8 cellular contexts compared by ENCODE assay signal in the genomic region with DNA sequence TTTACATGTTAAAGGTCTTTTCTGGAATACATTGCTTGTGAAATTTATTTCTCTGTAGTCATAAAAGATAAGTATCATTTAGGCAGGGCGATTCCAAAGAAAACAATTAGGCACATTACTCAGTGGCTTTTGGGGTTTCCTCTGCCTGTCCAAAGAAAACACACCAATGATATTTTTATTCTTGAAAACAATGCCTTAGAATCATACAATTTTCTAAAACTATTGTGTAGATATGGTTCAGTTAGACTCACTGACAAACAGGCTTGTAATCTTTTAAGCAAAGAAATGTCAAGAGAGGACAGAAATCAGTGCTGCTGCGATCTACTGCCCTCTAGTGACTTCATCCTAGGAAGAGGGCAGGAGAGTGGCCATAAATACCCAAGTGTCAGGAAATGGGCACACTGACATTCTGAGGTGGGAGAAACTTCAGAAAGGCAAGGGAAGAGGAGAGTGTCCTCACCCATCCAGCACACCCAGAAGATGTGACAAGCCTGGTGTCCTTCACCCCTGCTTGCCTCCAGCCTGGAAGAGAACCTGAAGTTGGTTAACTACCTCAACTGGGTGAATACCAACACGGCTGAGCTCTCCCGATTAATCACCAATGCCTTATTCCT.
A peak's percentile ranks its signal among the peaks of the same experiment; 100 is the strongest.
DNase-seq lines count a peak whose midpoint lies in the region; ATAC-seq, FAIRE-seq and TF ChIP-seq lines count a peak whose summit lies in the region.

No MANE protein-coding gene starts in this region.

- no peaks in the 10 kb centered on the region for H4K20me1 ChIP-seq in SU-DHL-6 (ENCODE audit: low read depth, low read length)

- no peak overlapping the region for H3K27ac Mint-ChIP-seq in endodermal cell

- H3K36me3 Mint-ChIP-seq in endodermal cell (ENCODE audit: low read depth): peaks cover 89% of the 10 kb centered on the region

- DNase-seq in NCI-H2107 treated with DMSO at 0.1 percent for 48 hours (lab: John Stamatoyannopoulos, UW; ENCODE audit: unreplicated experiment): peak; percentile 38
- no peak for DNase-seq in NCI-H2107 (lab: John Stamatoyannopoulos, UW)
- peak; percentile 36 for DNase-seq in HTR-8/SVneo (ENCODE audit: insufficient read length, low spot score)
- peak; percentile 75 for DNase-seq in endodermal cell
- peak; percentile 49 for DNase-seq in midbrain (lab: John Stamatoyannopoulos, UW)

- H3K27me3 ChIP-seq in SU-DHL-6 (ENCODE audit: low read length): no peaks in the 10 kb centered on the region
- no peaks in the 10 kb centered on the region for H3K27me3 ChIP-seq in endodermal cell (ENCODE audit: control insufficient read depth, insufficient read depth, low read length, poor library complexity, severe bottlenecking)

- H3K4me1 ChIP-seq in endodermal cell (ENCODE audit: control insufficient read depth, insufficient read depth, low read length): peaks cover 2% of the 10 kb centered on the region

- H3K27ac ChIP-seq in SU-DHL-6 (ENCODE audit: low read depth, low read length) (no peak overlapping the region), endodermal cell (ENCODE audit: low read depth, low read length) (no peak overlapping the region)

- H3K36me3 ChIP-seq in SU-DHL-6 (ENCODE audit: low read length): peaks cover 37% of the 10 kb centered on the region
- peaks cover 91% of the 10 kb centered on the region for H3K36me3 ChIP-seq in endodermal cell (ENCODE audit: control insufficient read depth, insufficient read depth, low read length)

- H3K9me3 ChIP-seq in SU-DHL-6 (ENCODE audit: insufficient read depth, low read length) (no peaks in the 10 kb centered on the region), endodermal cell (ENCODE audit: control insufficient read depth, low read length) (no peaks in the 10 kb centered on the region)

- FAIRE-seq in HTR-8/SVneo (lab: Jason Lieb, UNC): no peak

- no peak overlapping the region for H2AFZ ChIP-seq in SU-DHL-6 (ENCODE audit: low read depth, low read length, severe bottlenecking)

- peak; percentile 20 for TF ChIP-seq CTCF in SU-DHL-6 (IDR thresholded peaks at IDR 0.05; ENCODE audit: insufficient read depth, low read length, poor library complexity, severe bottlenecking)
- TF ChIP-seq CTCF in endodermal cell (conservative IDR thresholded peaks at IDR 0.05): peak; percentile 81

- no peaks in the 10 kb centered on the region; the same call in 1 of the 2 replicates for H3K79me2 ChIP-seq in SU-DHL-6 (ENCODE audit: insufficient read depth, low read length)

- no peaks in the 10 kb centered on the region for H3K9me2 ChIP-seq in SU-DHL-6 (replicated peaks; ENCODE audit: insufficient read depth, low read length)

- H3K9me3 Mint-ChIP-seq in endodermal cell: peaks cover 6% of the 10 kb centered on the region

- no peak overlapping the region for H3K4me3 Mint-ChIP-seq in endodermal cell

- no peak overlapping the region for H3K4me3 ChIP-seq in SU-DHL-6 (ENCODE audit: insufficient read depth, low read length, poor library complexity, severe bottlenecking)
- no peak overlapping the region for H3K4me3 ChIP-seq in endodermal cell (ENCODE audit: low read length)

- 83 to 86% methylated on average over 3 to 4 of the region's 4 CpGs for WGBS in endodermal cell (ENCODE audit: insufficient coverage in 1 of 2, insufficient read length in 1 of 2), 2 experiments

- no peak for ATAC-seq in GM21786 (IDR thresholded peaks at IDR 0.05; ENCODE audit: unreplicated experiment)
- ATAC-seq in HG03571 (IDR thresholded peaks at IDR 0.05; ENCODE audit: unreplicated experiment): no peak

- H3K4me1 Mint-ChIP-seq in endodermal cell: peaks cover 2% of the 10 kb centered on the region

- H3K27me3 Mint-ChIP-seq in endodermal cell (ENCODE audit: insufficient read depth): no peaks in the 10 kb centered on the region

- no peaks in the 10 kb centered on the region for H3F3A ChIP-seq in SU-DHL-6 (ENCODE audit: insufficient read depth)

- no peak overlapping the region for H3K4me2 ChIP-seq in SU-DHL-6 (ENCODE audit: low read depth, low read length, poor library complexity, severe bottlenecking)

- no peak overlapping the region for H3K9ac ChIP-seq in SU-DHL-6 (ENCODE audit: low read length)
- H3K9ac ChIP-seq in endodermal cell (ENCODE audit: extremely low read depth, low read length, poor library complexity, severe bottlenecking): no peak overlapping the region
